Comparison of ENCODE assay signal across 14 cellular contexts in the genomic region with DNA sequence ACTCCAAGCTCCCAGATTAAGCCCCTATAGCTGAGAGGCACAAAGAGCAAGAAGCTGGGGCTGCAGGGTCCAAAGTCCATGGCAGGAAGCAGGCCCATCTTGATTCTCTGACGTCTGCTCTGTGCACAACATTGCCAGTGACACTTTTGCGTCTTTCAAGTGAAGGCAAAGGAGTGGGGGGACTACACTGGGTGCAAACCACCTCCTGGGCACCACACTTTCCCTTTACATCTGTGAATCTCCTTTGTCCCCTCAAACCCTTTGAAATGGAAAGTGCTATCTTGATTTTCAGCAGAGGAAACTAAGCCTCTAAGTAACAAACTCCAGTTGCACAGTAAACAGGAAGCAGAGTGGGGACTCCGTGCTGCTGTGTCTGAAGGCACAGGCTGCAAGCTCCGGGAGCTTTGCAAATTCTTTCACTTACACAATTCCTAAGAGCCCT.
DNase-seq lines count a peak whose midpoint lies in the region; ATAC-seq and TF ChIP-seq lines count a peak whose summit lies in the region.
"Had no signal": no experiment of that assay in that cellular context is flagged by ENCODE, and none has a peak within 500 bp of the region (broad histone marks: within the 10 kb centered on the region; RNA-seq: fewer than 3 reads in every experiment).

No MANE protein-coding gene starts in this region.

- H3K9ac ChIP-seq in colonic mucosa (ENCODE audit: low read depth in 2 of 2, low read length in 2 of 2): no peak overlapping the region

- H3K4me3 Mint-ChIP-seq in nephron: peak overlapping the region in 1 of 3 experiments; percentile 4
- H3K4me3 Mint-ChIP-seq: activated T-cell treated with anti-CD3 and anti-CD28 coated beads, Interleukin-2, amount 50 U/mL, for 4 hours had no signal

- H3K27ac Mint-ChIP-seq in nephron: peak overlapping the region; percentile 49 to 87 (median 79)

- H3K27me3 ChIP-seq in heart left ventricle (no peaks in the 10 kb centered on the region), colonic mucosa (no peaks in the 10 kb centered on the region)
- H3K27me3 ChIP-seq: esophagus muscularis mucosa, ovary had no signal

- H3K27me3 Mint-ChIP-seq in nephron (ENCODE audit: low read depth): peaks cover 3% of the 10 kb centered on the region

- H3K4me1 ChIP-seq in heart left ventricle (peaks cover 0 to 37% (median 12%) of the 10 kb centered on the region in 12 donors), colonic mucosa (no peaks in the 10 kb centered on the region)

- ATAC-seq in HG03354 (IDR thresholded peaks at IDR 0.05; ENCODE audit: poor library complexity, severe bottlenecking, unreplicated experiment): peak; percentile 55
- peak in 3 of 4 donors; percentile 47 to 72 (median 49) for ATAC-seq in heart left ventricle
- ATAC-seq in GM18868 (IDR thresholded peaks at IDR 0.05; ENCODE audit: unreplicated experiment): no peak
- ATAC-seq: activated T-cell treated with anti-CD3 and anti-CD28 coated beads, Interleukin-2, amount 50 U/mL, for 4 hours had no signal

- DNase-seq in EH (ENCODE audit: low read depth) (peak; percentile 9), heart left ventricle (no peak), colonic mucosa (no peak), posterior cingulate gyrus (no peak), erythroblast (lab: John Stamatoyannopoulos, UW) (no peak)
- DNase-seq: activated T-cell treated with anti-CD3 and anti-CD28 coated beads, Interleukin-2, amount 50 U/mL, for 4 hours; NCI-H510A; ovary; SHP77 treated with DMSO at 0.1 percent for 48 hours; stimulated activated CD4-positive, alpha-beta T cell treated with anti-CD3 and anti-CD28 coated beads, Interleukin-4, amount 100 ng/mL, for 4 hours had no signal

- intact Hi-C loops in heart left ventricle (cut with DNase I) (no loop called here), colonic mucosa (cut with DNase I) (no loop called here), posterior cingulate gyrus (cut with DNase I) (no loop called here)

- H3K36me3 Mint-ChIP-seq in nephron (ENCODE audit: low read depth): peaks cover 4% of the 10 kb centered on the region

- peaks cover 12% of the 10 kb centered on the region for H3K4me1 Mint-ChIP-seq in nephron

- no peak for TF ChIP-seq CTCF in heart left ventricle (IDR thresholded peaks at IDR 0.05)
- TF ChIP-seq CTCF in nephron (IDR thresholded peaks at IDR 0.05; ENCODE audit: unreplicated experiment in 3 of 3): no peak
- no peak for TF ChIP-seq CTCF in colonic mucosa (IDR thresholded peaks at IDR 0.05)

- TF ChIP-seq POLR2A in heart left ventricle (IDR thresholded peaks at IDR 0.05): no peak
- TF ChIP-seq POLR2A in erythroblast (IDR thresholded peaks at IDR 0.05; ENCODE audit: low read length): no peak

- H3K9me3 Mint-ChIP-seq in nephron: peaks cover 6% of the 10 kb centered on the region

- H3K36me3 ChIP-seq in heart left ventricle (no peaks in the 10 kb centered on the region), colonic mucosa (no peaks in the 10 kb centered on the region)
- H3K36me3 ChIP-seq: esophagus muscularis mucosa, ovary had no signal

- H3K4me3 ChIP-seq in heart left ventricle (peak overlapping the region in 8 of 12 donors; percentile 8 to 35 (median 26)), colonic mucosa (no peak overlapping the region)
- H3K4me3 ChIP-seq: ovary had no signal

- H3K27ac ChIP-seq in heart left ventricle: peak overlapping the region in 10 of 12 donors; percentile 5 to 48 (median 33)
- H3K27ac ChIP-seq in colonic mucosa: no peak overlapping the region
- H3K27ac ChIP-seq: esophagus muscularis mucosa, ovary had no signal

- H3K9me3 ChIP-seq in heart left ventricle: peaks cover 0 to 9% (median 0%) of the 10 kb centered on the region in 12 donors
- no peaks in the 10 kb centered on the region for H3K9me3 ChIP-seq in colonic mucosa
- H3K9me3 ChIP-seq: esophagus muscularis mucosa, ovary had no signal

- WGBS in heart left ventricle, 4 donors: 5 to 12% (median 9%) methylated on average over 4 of the region's 4 CpGs
